ENCODE assay signal across 9 cellular contexts in genomic region chr19:12786149-12786870, GRCh38. TPM values are rescaled to one million over a fixed set of nuclear protein-coding genes. Genes with fewer than 3 reads are reported as not detected.
DNase-seq lines count a peak whose midpoint lies in the region; ATAC-seq, FAIRE-seq and TF ChIP-seq lines count a peak whose summit lies in the region.
"Had no signal": no experiment of that assay in that cellular context is flagged by ENCODE, and none has a peak within 500 bp of the region (broad histone marks: within the 10 kb centered on the region; RNA-seq: fewer than 3 reads in every experiment).

No MANE protein-coding gene starts in this region.

- H3K36me3 ChIP-seq in GM12878 (ENCODE audit: control insufficient read depth in 2 of 2, insufficient read depth in 2 of 2, low read length in 1 of 2) (no peaks in the 10 kb centered on the region), mesodermal cell (ENCODE audit: control insufficient read depth, insufficient read depth, low read length) (no peaks in the 10 kb centered on the region), urinary bladder (ENCODE audit: insufficient read depth) (no peaks in the 10 kb centered on the region)

- POLR2A ChIA-PET in GM12878 (lab: Charles Lee) = interaction anchor here (1.6 to 3.4 kb wide), 3 partner anchors 8 to 15 kb away, joined by 6 to 66 read pairs (median 11); no protein-coding TSS in a partner anchor

- H3K27me3 ChIP-seq in GM12878 (replicated peaks in 1 of 2; ENCODE audit: control insufficient read depth in 2 of 2, insufficient read depth in 2 of 2, low read length in 1 of 2) = no peaks in the 10 kb centered on the region

- TF ChIP-seq CTCF in GM12878 (IDR thresholded peaks at IDR 0.05 in 2 of 3, conservative IDR thresholded peaks at IDR 0.05 in 1 of 3; ENCODE audit: control insufficient read depth in 2 of 3, extremely low read depth in 1 of 3, insufficient read depth in 1 of 3, low read depth in 3 of 3, low read length in 3 of 3) = no peak

- intact Hi-C loops in activated naive CD4-positive, alpha-beta T cell treated with anti-CD3 and anti-CD28 coated beads for 36 hours (cut with micrococcal nuclease) = loop anchor here (10.0 kb wide), 1 partner anchor 1058 kb away; no protein-coding TSS in a partner anchor
- intact Hi-C loops in GM12878 (cut with micrococcal nuclease; ENCODE audit: unreplicated experiment) = loop anchor here (5.0 to 10.0 kb wide), 2 partner anchors 151 to 1692 kb away; partner anchors contain the start of gene CALR

- H3K27ac ChIP-seq in GM12878 (ENCODE audit: control insufficient read depth, insufficient read depth) (peak overlapping the region; percentile 97), mesodermal cell (ENCODE audit: low read depth, low read length, severe bottlenecking) (peak overlapping the region; percentile 41), urinary bladder (ENCODE audit: low read depth) (peak overlapping the region; percentile 85)

- no peaks in the 10 kb centered on the region for H3K9me3 Mint-ChIP-seq in activated naive CD4-positive, alpha-beta T cell treated with anti-CD3 and anti-CD28 coated beads for 36 hours

- H3K4me1 Mint-ChIP-seq in activated naive CD4-positive, alpha-beta T cell treated with anti-CD3 and anti-CD28 coated beads for 36 hours (ENCODE audit: low read depth) = peaks cover 27% of the 10 kb centered on the region

- H3K4me1 ChIP-seq in GM12878 (ENCODE audit: control insufficient read depth, insufficient read depth, low read length) (peaks cover 74% of the 10 kb centered on the region), mesodermal cell (ENCODE audit: control insufficient read depth, insufficient read depth, low read length, poor library complexity, severe bottlenecking) (peaks cover 53% of the 10 kb centered on the region), urinary bladder (ENCODE audit: insufficient read depth) (no peaks in the 10 kb centered on the region)

- in situ Hi-C loops in GM12878 (cut with MboI) = no loop called here

- no peaks in the 10 kb centered on the region for H3K27me3 Mint-ChIP-seq in activated naive CD4-positive, alpha-beta T cell treated with anti-CD3 and anti-CD28 coated beads for 36 hours (ENCODE audit: low read depth)

- no peak overlapping the region for H3K4me3 ChIP-seq in GM12878
- H3K4me3 ChIP-seq in mesodermal cell (ENCODE audit: extremely low read depth, insufficient read depth, low read length, poor library complexity, severe bottlenecking) = no peak overlapping the region
- no peak overlapping the region for H3K4me3 ChIP-seq in urinary bladder (ENCODE audit: low read depth, low read length)

- RAD21 ChIA-PET in GM12878 (lab: Charles Lee; ENCODE audit: unreplicated experiment) = interaction anchor here (1.7 to 4.5 kb wide), 2 partner anchors 8 to 10 kb away, joined by 5 to 49 read pairs; no protein-coding TSS in a partner anchor

- BruUV-seq in GM12878 (replicated peaks; lab: Mats Ljungman, UMichigan) = no TSS peak

- H4K20me1 ChIP-seq in GM12878 (ENCODE audit: control insufficient read depth, insufficient read depth) = no peaks in the 10 kb centered on the region

- no peak for FAIRE-seq in GM12878 (lab: Jason Lieb, UNC)

- H3K9ac ChIP-seq in GM12878 (ENCODE audit: control insufficient read depth, insufficient read depth, low read length) = peak overlapping the region; percentile 77

- TF ChIP-seq RAD21 in GM12878 (IDR thresholded peaks at IDR 0.05; ENCODE audit: insufficient read depth, low read depth, low read length) = no peak

- ATAC-seq in GM12878 = no peak
- ATAC-seq in GM18498 (IDR thresholded peaks at IDR 0.05; ENCODE audit: unreplicated experiment) = no peak

- TF ChIP-seq EP300 in GM12878 (IDR thresholded peaks at IDR 0.05; ENCODE audit: borderline replicate concordance in 1 of 2, control insufficient read depth in 1 of 2, low read depth in 2 of 2, low read length in 2 of 2) = peak in 1 of 2 experiments; percentile 44; a peak in 1 of 4 replicates

- WGBS in GM12878 (ENCODE audit: insufficient coverage, insufficient replicate concordance, low lambda C conversion rate, missing lambda C conversion rate) = 15% methylated on average over 18 of the region's 18 CpGs
- WGBS in mesodermal cell (ENCODE audit: insufficient coverage in 2 of 2), 2 experiments = 93 to 95% methylated on average over 11 to 12 of the region's 18 CpGs
- WGBS in urinary bladder = 57% methylated on average over 18 of the region's 18 CpGs

- CTCF ChIA-PET in activated naive CD4-positive, alpha-beta T cell treated with anti-CD3 and anti-CD28 coated beads for 36 hours (lab: Charles Lee) = interaction anchor here (1.8 to 4.5 kb wide), 2 partner anchors 9 to 10 kb away, joined by 10 to 36 read pairs; no protein-coding TSS in a partner anchor
- CTCF ChIA-PET in GM12878 (lab: Yijun Ruan, JAX) = interaction anchor here (4.1 to 4.2 kb wide), 2 partner anchors 9 to 10 kb away, joined by 22 to 44 read pairs; no protein-coding TSS in a partner anchor

- H3K79me2 ChIP-seq in GM12878 (ENCODE audit: control insufficient read depth, insufficient read depth, low read length) = peaks cover 20% of the 10 kb centered on the region

- H3K36me3 Mint-ChIP-seq in activated naive CD4-positive, alpha-beta T cell treated with anti-CD3 and anti-CD28 coated beads for 36 hours (ENCODE audit: low read depth) = peaks cover under 1% of the 10 kb centered on the region

- H3K4me2 ChIP-seq in GM12878 (ENCODE audit: control insufficient read depth, insufficient read depth) = peak overlapping the region; percentile 61

- SMC1A ChIA-PET in GM12878 (lab: Charles Lee; ENCODE audit: uncharacterized antibody, unreplicated experiment) = interaction anchor here (1.2 to 4.1 kb wide), 3 partner anchors 9 to 10 kb away, joined by 4 to 28 read pairs (median 6); no protein-coding TSS in a partner anchor

- H3K4me3 Mint-ChIP-seq in activated naive CD4-positive, alpha-beta T cell treated with anti-CD3 and anti-CD28 coated beads for 36 hours = no peak overlapping the region

- peak; percentile 32; the same call in 1 of the 2 replicates for TF ChIP-seq POLR2A in GM12878 (IDR thresholded peaks at IDR 0.05; ENCODE audit: low read depth, low read length)

- H3K27ac Mint-ChIP-seq in activated naive CD4-positive, alpha-beta T cell treated with anti-CD3 and anti-CD28 coated beads for 36 hours = peak overlapping the region; percentile 30

- peak overlapping the region; percentile 49 for H2AFZ ChIP-seq in GM12878 (ENCODE audit: control insufficient read depth, low read depth, low read length)

- no peak for DNase-seq in activated naive CD4-positive, alpha-beta T cell treated with anti-CD3 and anti-CD28 coated beads for 36 hours
- DNase-seq in activated naive CD4-positive, alpha-beta T cell treated with Interleukin-2 at 50 U/mL for 16 hours = no peak
- DNase-seq in GM12878 (ENCODE audit: low read depth, low spot score) (no peak), NCI-H345 (lab: John Stamatoyannopoulos, UW) (no peak), NCI-H510A (lab: John Stamatoyannopoulos, UW) (no peak)
- DNase-seq: DMS53 had no signal

- H3K9me3 ChIP-seq in GM12878 (replicated peaks; ENCODE audit: control insufficient read depth, insufficient read depth, low read length) = no peaks in the 10 kb centered on the region
- H3K9me3 ChIP-seq in mesodermal cell (ENCODE audit: control insufficient read depth, low read length) = no peaks in the 10 kb centered on the region

RNA-seq across cellular contexts. Expression of gene JUNB, which starts 5.0 kb away (rescaled TPM):
- total RNA-seq in activated naive CD4-positive, alpha-beta T cell treated with anti-CD3 and anti-CD28 coated beads for 36 hours = 100 to 1,000 TPM; 292 to 296 TPM
- 202 and 232 TPM in 2 replicates for total RNA-seq in GM12878 (2013; cell fraction: nucleolus; rRNA removed)
- total RNA-seq in GM12878 (2014; rRNA removed) = 102 and 110 TPM in 2 replicates
- total RNA-seq in GM12878 (2014; rRNA removed; fragmentation: Illumina TruSeq; extraction: Trizol) = 15.2 and 17.0 TPM in 2 replicates
- total RNA-seq in GM12878 (2021) = 116 and 123 TPM in 2 replicates
- polyA plus RNA-seq in GM12878 (2011; ENCODE audit: low read depth) = 6.7 TPM
- polyA plus RNA-seq in GM12878 (2011; rRNA removed) = 17.2 and 65.1 TPM in 2 replicates
- 146 and 179 TPM in 2 replicates for polyA plus RNA-seq in GM12878 (2011; cell fraction: cytosol; rRNA removed)
- polyA plus RNA-seq in GM12878 (2011; cell fraction: nucleus; rRNA removed) = 238 and 308 TPM in 2 replicates
- 47.0 and 94.2 TPM in 2 replicates for polyA plus RNA-seq in GM12878 (2012)
- polyA plus RNA-seq in GM12878 (2014; fragmentation: Illumina TruSeq; extraction: Trizol) = 0.51 and 4.8 TPM in 2 replicates
- 1 to 10 TPM in 1 of 2 experiments, under 1 TPM in 1; 0.55 to 2.4 TPM for polyA plus RNA-seq in GM12878 (2014; fragmentation: Nextera tagmentation; extraction: Ambion mirVana)
- 144 and 154 TPM in 2 replicates for polyA plus RNA-seq in GM12878 (2014; rRNA removed)
- 10 to 100 TPM; 71.6 to 96.6 TPM for polyA plus RNA-seq in GM12878 (2016; fragmentation: Nextera tagmentation; extraction: Ambion mirVana)
- polyA minus RNA-seq in GM12878 (2011; rRNA and poly(A)+ RNA removed) = 20.8 and 48.9 TPM in 2 replicates
- polyA minus RNA-seq in GM12878 (2011; cell fraction: cytosol; rRNA and poly(A)+ RNA removed) = 62.3 and 63.3 TPM in 2 replicates
- 99.1 and 140 TPM in 2 replicates for polyA minus RNA-seq in GM12878 (2011; cell fraction: nucleus; rRNA and poly(A)+ RNA removed)
- polyA plus RNA-seq in mesodermal cell (2013, experiment 1 of 2) = 45.4 TPM
- polyA plus RNA-seq in mesodermal cell (2013, experiment 2 of 2) = 29.8 TPM
- 107 TPM for total RNA-seq in urinary bladder
- polyA plus RNA-seq in urinary bladder = 545 TPM

RNA-seq across cellular contexts. Expression of gene HOOK2, which starts 11.0 kb away (rescaled TPM):
- 10 to 100 TPM; 14.0 to 14.9 TPM for total RNA-seq in activated naive CD4-positive, alpha-beta T cell treated with anti-CD3 and anti-CD28 coated beads for 36 hours
- 23.1 and 31.7 TPM in 2 replicates for total RNA-seq in GM12878 (2013; cell fraction: nucleolus; rRNA removed)
- total RNA-seq in GM12878 (2014; rRNA removed) (5.8 and 6.8 TPM in 2 replicates), GM12878 (2014; rRNA removed; fragmentation: Illumina TruSeq; extraction: Trizol) (3.4 and 3.8 TPM in 2 replicates), GM12878 (2021) (6.4 and 8.3 TPM in 2 replicates), urinary bladder (30.2 TPM)
- 6.3 TPM for polyA plus RNA-seq in GM12878 (2011; ENCODE audit: low read depth)
- polyA plus RNA-seq in GM12878 (2011; rRNA removed) (3.3 and 3.5 TPM in 2 replicates), GM12878 (2014; fragmentation: Illumina TruSeq; extraction: Trizol) (4.4 and 5.6 TPM in 2 replicates), GM12878 (2014; fragmentation: Nextera tagmentation; extraction: Ambion mirVana) (1 to 10 TPM; 1.5 TPM), GM12878 (2014; rRNA removed) (8.6 and 9.6 TPM in 2 replicates), GM12878 (2016; fragmentation: Nextera tagmentation; extraction: Ambion mirVana) (1 to 10 TPM; 7.5 to 9.2 TPM), urinary bladder (28.4 TPM)
- 3.0 and 3.4 TPM in 2 replicates for polyA plus RNA-seq in GM12878 (2011; cell fraction: cytosol; rRNA removed)
- polyA plus RNA-seq in GM12878 (2011; cell fraction: nucleus; rRNA removed) = 14.3 and 19.5 TPM in 2 replicates
- 11.6 and 13.2 TPM in 2 replicates for polyA plus RNA-seq in GM12878 (2012)
- 1.9 and 5.6 TPM in 2 replicates for polyA minus RNA-seq in GM12878 (2011; rRNA and poly(A)+ RNA removed)
- not detected in 2 replicates for polyA minus RNA-seq in GM12878 (2011; cell fraction: cytosol; rRNA and poly(A)+ RNA removed)
- 5.7 and 8.6 TPM in 2 replicates for polyA minus RNA-seq in GM12878 (2011; cell fraction: nucleus; rRNA and poly(A)+ RNA removed)
- polyA plus RNA-seq in mesodermal cell (2013, experiment 1 of 2) = 28.7 TPM
- polyA plus RNA-seq in mesodermal cell (2013, experiment 2 of 2) = 27.5 TPM

RNA-seq across cellular contexts. Expression of gene PRDX2, which starts 15.3 kb away (rescaled TPM):
- 100 to 1,000 TPM; 237 to 249 TPM for total RNA-seq in activated naive CD4-positive, alpha-beta T cell treated with anti-CD3 and anti-CD28 coated beads for 36 hours
- 52.5 and 53.2 TPM in 2 replicates for total RNA-seq in GM12878 (2013; cell fraction: nucleolus; rRNA removed)
- total RNA-seq in GM12878 (2014; rRNA removed) (367 and 392 TPM in 2 replicates), GM12878 (2014; rRNA removed; fragmentation: Illumina TruSeq; extraction: Trizol) (230 and 258 TPM in 2 replicates), GM12878 (2021) (274 and 279 TPM in 2 replicates), urinary bladder (74.2 TPM)
- polyA plus RNA-seq in GM12878 (2011; ENCODE audit: low read depth) = 150 TPM
- polyA plus RNA-seq in GM12878 (2011; rRNA removed) (45.7 and 93.0 TPM in 2 replicates), GM12878 (2014; fragmentation: Illumina TruSeq; extraction: Trizol) (110 and 338 TPM in 2 replicates), GM12878 (2014; fragmentation: Nextera tagmentation; extraction: Ambion mirVana) (100 to 1,000 TPM; 670 to 812 TPM), GM12878 (2014; rRNA removed) (327 and 338 TPM in 2 replicates), GM12878 (2016; fragmentation: Nextera tagmentation; extraction: Ambion mirVana) (100 to 1,000 TPM; 349 to 384 TPM), urinary bladder (245 TPM)
- 234 and 251 TPM in 2 replicates for polyA plus RNA-seq in GM12878 (2011; cell fraction: cytosol; rRNA removed)
- 136 and 184 TPM in 2 replicates for polyA plus RNA-seq in GM12878 (2011; cell fraction: nucleus; rRNA removed)
- polyA plus RNA-seq in GM12878 (2012) = 214 and 229 TPM in 2 replicates
- polyA minus RNA-seq in GM12878 (2011; rRNA and poly(A)+ RNA removed) = 69.4 and 109 TPM in 2 replicates
- polyA minus RNA-seq in GM12878 (2011; cell fraction: cytosol; rRNA and poly(A)+ RNA removed) = 53.4 and 56.9 TPM in 2 replicates
- polyA minus RNA-seq in GM12878 (2011; cell fraction: nucleus; rRNA and poly(A)+ RNA removed) = 26.4 and 43.7 TPM in 2 replicates
- polyA plus RNA-seq in mesodermal cell (2013, experiment 1 of 2) = 265 TPM
- 218 TPM for polyA plus RNA-seq in mesodermal cell (2013, experiment 2 of 2)

RNA-seq across cellular contexts. Expression of gene THSD8, which starts 15.6 kb away (rescaled TPM):
- total RNA-seq in activated naive CD4-positive, alpha-beta T cell treated with anti-CD3 and anti-CD28 coated beads for 36 hours = 10 to 100 TPM; 41.4 to 43.2 TPM
- not detected in 2 replicates for total RNA-seq in GM12878 (2013; cell fraction: nucleolus; rRNA removed)
- not detected in 2 replicates for total RNA-seq in GM12878 (2014; rRNA removed)
- total RNA-seq in GM12878 (2014; rRNA removed; fragmentation: Illumina TruSeq; extraction: Trizol) = 0.69 TPM in 1 of 2 replicates, not detected in the other
- total RNA-seq in GM12878 (2021) = 25.1 and 30.0 TPM in 2 replicates
- polyA plus RNA-seq in GM12878 (2011; ENCODE audit: low read depth) = 3.9 TPM
- polyA plus RNA-seq in GM12878 (2011; rRNA removed) = 5.6 and 8.8 TPM in 2 replicates
- polyA plus RNA-seq in GM12878 (2011; cell fraction: cytosol; rRNA removed) = 0.33 and 0.57 TPM in 2 replicates
- 0.19 TPM in 1 of 2 replicates, not detected in the other for polyA plus RNA-seq in GM12878 (2011; cell fraction: nucleus; rRNA removed)
- polyA plus RNA-seq in GM12878 (2012) = 7.8 and 13.1 TPM in 2 replicates
- 10.9 and 12.5 TPM in 2 replicates for polyA plus RNA-seq in GM12878 (2014; fragmentation: Illumina TruSeq; extraction: Trizol)
- polyA plus RNA-seq in GM12878 (2014; fragmentation: Nextera tagmentation; extraction: Ambion mirVana) = 10 to 100 TPM; 10.5 to 30.6 TPM
- polyA plus RNA-seq in GM12878 (2014; rRNA removed) = 0.11 and 0.24 TPM in 2 replicates
- polyA plus RNA-seq in GM12878 (2016; fragmentation: Nextera tagmentation; extraction: Ambion mirVana) = 10 to 100 TPM; 30.6 to 32.3 TPM
- 1.5 TPM in 1 of 2 replicates, not detected in the other for polyA minus RNA-seq in GM12878 (2011; rRNA and poly(A)+ RNA removed)
- polyA minus RNA-seq in GM12878 (2011; cell fraction: cytosol; rRNA and poly(A)+ RNA removed) = not detected in 2 replicates
- polyA minus RNA-seq in GM12878 (2011; cell fraction: nucleus; rRNA and poly(A)+ RNA removed) = not detected in 2 replicates
- 10.8 TPM for polyA plus RNA-seq in mesodermal cell (2013, experiment 1 of 2)
- 12.0 TPM for polyA plus RNA-seq in mesodermal cell (2013, experiment 2 of 2)
- not detected for total RNA-seq in urinary bladder
- polyA plus RNA-seq in urinary bladder = not detected

RNA-seq across cellular contexts. Expression of gene RNASEH2A, which starts 20.1 kb away (rescaled TPM):
- total RNA-seq in activated naive CD4-positive, alpha-beta T cell treated with anti-CD3 and anti-CD28 coated beads for 36 hours = 10 to 100 TPM; 54.8 to 55.6 TPM
- total RNA-seq in GM12878 (2013; cell fraction: nucleolus; rRNA removed) = 11.0 and 13.0 TPM in 2 replicates
- total RNA-seq in GM12878 (2014; rRNA removed) = 41.7 and 46.9 TPM in 2 replicates
- total RNA-seq in GM12878 (2014; rRNA removed; fragmentation: Illumina TruSeq; extraction: Trizol) = 35.2 and 39.6 TPM in 2 replicates
- 41.2 and 43.8 TPM in 2 replicates for total RNA-seq in GM12878 (2021)
- 10.0 TPM for polyA plus RNA-seq in GM12878 (2011; ENCODE audit: low read depth)
- 20.3 and 35.4 TPM in 2 replicates for polyA plus RNA-seq in GM12878 (2011; rRNA removed)
- 72.8 and 73.4 TPM in 2 replicates for polyA plus RNA-seq in GM12878 (2011; cell fraction: cytosol; rRNA removed)
- 36.7 and 45.4 TPM in 2 replicates for polyA plus RNA-seq in GM12878 (2011; cell fraction: nucleus; rRNA removed)
- 24.3 and 28.4 TPM in 2 replicates for polyA plus RNA-seq in GM12878 (2012)
- 10.4 and 30.7 TPM in 2 replicates for polyA plus RNA-seq in GM12878 (2014; fragmentation: Illumina TruSeq; extraction: Trizol)
- 10 to 100 TPM; 17.4 to 19.1 TPM for polyA plus RNA-seq in GM12878 (2014; fragmentation: Nextera tagmentation; extraction: Ambion mirVana)
- polyA plus RNA-seq in GM12878 (2014; rRNA removed) = 54.4 and 65.3 TPM in 2 replicates
- polyA plus RNA-seq in GM12878 (2016; fragmentation: Nextera tagmentation; extraction: Ambion mirVana) = 100 to 1,000 TPM in 1 of 2 experiments, 10 to 100 TPM in 1; 95.0 to 103 TPM
- polyA minus RNA-seq in GM12878 (2011; rRNA and poly(A)+ RNA removed) = 43.2 and 60.1 TPM in 2 replicates
- 21.4 and 24.6 TPM in 2 replicates for polyA minus RNA-seq in GM12878 (2011; cell fraction: cytosol; rRNA and poly(A)+ RNA removed)
- 9.1 and 17.9 TPM in 2 replicates for polyA minus RNA-seq in GM12878 (2011; cell fraction: nucleus; rRNA and poly(A)+ RNA removed)
- 38.9 TPM for polyA plus RNA-seq in mesodermal cell (2013, experiment 1 of 2)
- 30.3 TPM for polyA plus RNA-seq in mesodermal cell (2013, experiment 2 of 2)
- total RNA-seq in urinary bladder = 9.5 TPM
- polyA plus RNA-seq in urinary bladder = 12.8 TPM

Comparison
In these comparisons a context has a peak if more than half of its experiments do, and no peak if none do; other contexts are left out.
1. H3K27ac ChIP-seq: peak in every context shown above with its lines; median percentile 97 in GM12878; 85 in urinary bladder; 41 in mesodermal cell.